1 cellular context compared by ENCODE assay signal in the genomic region with DNA sequence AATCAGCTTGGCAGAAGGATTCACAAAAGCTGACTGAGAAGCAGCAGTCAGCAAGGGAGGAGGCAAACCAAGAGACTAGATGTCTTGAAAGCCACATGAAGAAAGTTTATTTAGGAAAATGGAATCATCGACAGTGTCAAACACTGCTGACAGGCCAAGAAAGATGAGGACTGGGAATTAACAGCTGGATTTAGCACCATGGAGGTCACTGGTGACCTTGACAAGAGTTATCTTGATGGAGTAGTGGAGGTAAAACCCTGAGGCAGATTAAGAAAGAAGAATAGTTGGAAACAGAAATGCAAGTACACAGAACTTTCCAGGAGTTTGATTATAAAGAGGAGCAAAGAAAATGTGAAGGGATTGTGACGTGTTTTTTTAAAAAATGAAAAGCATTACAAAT.
TF ChIP-seq lines count a peak whose summit lies in the region.

No MANE protein-coding gene starts in this region.

TF ChIP-seq in K562, 482 proteins besides CTCF, POLR2A, EP300 and RAD21 (continued from another document):
- TF ChIP-seq, protein P1, sequence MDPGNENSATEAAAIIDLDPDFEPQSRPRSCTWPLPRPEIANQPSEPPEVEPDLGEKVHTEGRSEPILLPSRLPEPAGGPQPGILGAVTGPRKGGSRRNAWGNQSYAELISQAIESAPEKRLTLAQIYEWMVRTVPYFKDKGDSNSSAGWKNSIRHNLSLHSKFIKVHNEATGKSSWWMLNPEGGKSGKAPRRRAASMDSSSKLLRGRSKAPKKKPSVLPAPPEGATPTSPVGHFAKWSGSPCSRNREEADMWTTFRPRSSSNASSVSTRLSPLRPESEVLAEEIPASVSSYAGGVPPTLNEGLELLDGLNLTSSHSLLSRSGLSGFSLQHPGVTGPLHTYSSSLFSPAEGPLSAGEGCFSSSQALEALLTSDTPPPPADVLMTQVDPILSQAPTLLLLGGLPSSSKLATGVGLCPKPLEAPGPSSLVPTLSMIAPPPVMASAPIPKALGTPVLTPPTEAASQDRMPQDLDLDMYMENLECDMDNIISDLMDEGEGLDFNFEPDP (CRISPR knock-in tag; IDR thresholded peaks at IDR 0.05): no peak
- TF ChIP-seq POU5F1 (IDR thresholded peaks at IDR 0.05; ENCODE audit: borderline replicate concordance, low read depth, low read length, partially characterized antibody) (no peak), CTBP1 (IDR thresholded peaks at IDR 0.05; ENCODE audit: borderline replicate concordance) (0 out of 2 replicates have a peak, but pooled peaks have one; percentile 17), MEIS2 (IDR thresholded peaks at IDR 0.05; ENCODE audit: partially characterized antibody) (peak; percentile 48), ZNF165 (CRISPR knock-in tag; IDR thresholded peaks at IDR 0.05; ENCODE audit: borderline replicate concordance) (peak; percentile 72; the same call in 1 of the 2 replicates), NCOA2 (IDR thresholded peaks at IDR 0.05; ENCODE audit: partially characterized antibody in 2 of 2) (no peak), PCBP1 (IDR thresholded peaks at IDR 0.05; ENCODE audit: low read depth, low read length, poor library complexity, severe bottlenecking) (no peak), ADNP (tag; IDR thresholded peaks at IDR 0.05) (0 out of 2 replicates have a peak, but pooled peaks have one; percentile 9), SMAD4 (CRISPR knock-in tag; conservative IDR thresholded peaks at IDR 0.05) (0 out of 2 replicates have a peak, but pooled peaks have one; percentile 23), U2AF1 (optimal IDR thresholded peaks at IDR 0.05; ENCODE audit: low read depth, low read length) (no peak), ESRRA (IDR thresholded peaks at IDR 0.05; ENCODE audit: borderline replicate concordance, low read depth) (peak; percentile 97), STAT5B (CRISPR knock-in tag; IDR thresholded peaks at IDR 0.05) (no peak), ZC3H8 (IDR thresholded peaks at IDR 0.05) (no peak), ZNF133 (CRISPR knock-in tag; IDR thresholded peaks at IDR 0.05) (no peak), CHD4 (IDR thresholded peaks at IDR 0.05; ENCODE audit: insufficient read depth, insufficient replicate concordance, low read depth, low read length, poor library complexity, severe bottlenecking) (no peak), BRD4 (IDR thresholded peaks at IDR 0.05) (no peak), ETV6 (IDR thresholded peaks at IDR 0.05; ENCODE audit: borderline replicate concordance in 1 of 2, low read depth in 2 of 2, low read length in 1 of 2) (no peak), ETV6 (CRISPR knock-in tag; IDR thresholded peaks at IDR 0.05; ENCODE audit: borderline replicate concordance) (no peak), ZBTB7A (IDR thresholded peaks at IDR 0.05; ENCODE audit: borderline replicate concordance, control insufficient read depth, low read depth, low read length) (no peak), TAF7 (tag; IDR thresholded peaks at IDR 0.05) (no peak)
- TF ChIP-seq, protein P2, sequence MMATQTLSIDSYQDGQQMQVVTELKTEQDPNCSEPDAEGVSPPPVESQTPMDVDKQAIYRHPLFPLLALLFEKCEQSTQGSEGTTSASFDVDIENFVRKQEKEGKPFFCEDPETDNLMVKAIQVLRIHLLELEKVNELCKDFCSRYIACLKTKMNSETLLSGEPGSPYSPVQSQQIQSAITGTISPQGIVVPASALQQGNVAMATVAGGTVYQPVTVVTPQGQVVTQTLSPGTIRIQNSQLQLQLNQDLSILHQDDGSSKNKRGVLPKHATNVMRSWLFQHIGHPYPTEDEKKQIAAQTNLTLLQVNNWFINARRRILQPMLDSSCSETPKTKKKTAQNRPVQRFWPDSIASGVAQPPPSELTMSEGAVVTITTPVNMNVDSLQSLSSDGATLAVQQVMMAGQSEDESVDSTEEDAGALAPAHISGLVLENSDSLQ (IDR thresholded peaks at IDR 0.05): peak; percentile 58
- TF ChIP-seq, protein P3, sequence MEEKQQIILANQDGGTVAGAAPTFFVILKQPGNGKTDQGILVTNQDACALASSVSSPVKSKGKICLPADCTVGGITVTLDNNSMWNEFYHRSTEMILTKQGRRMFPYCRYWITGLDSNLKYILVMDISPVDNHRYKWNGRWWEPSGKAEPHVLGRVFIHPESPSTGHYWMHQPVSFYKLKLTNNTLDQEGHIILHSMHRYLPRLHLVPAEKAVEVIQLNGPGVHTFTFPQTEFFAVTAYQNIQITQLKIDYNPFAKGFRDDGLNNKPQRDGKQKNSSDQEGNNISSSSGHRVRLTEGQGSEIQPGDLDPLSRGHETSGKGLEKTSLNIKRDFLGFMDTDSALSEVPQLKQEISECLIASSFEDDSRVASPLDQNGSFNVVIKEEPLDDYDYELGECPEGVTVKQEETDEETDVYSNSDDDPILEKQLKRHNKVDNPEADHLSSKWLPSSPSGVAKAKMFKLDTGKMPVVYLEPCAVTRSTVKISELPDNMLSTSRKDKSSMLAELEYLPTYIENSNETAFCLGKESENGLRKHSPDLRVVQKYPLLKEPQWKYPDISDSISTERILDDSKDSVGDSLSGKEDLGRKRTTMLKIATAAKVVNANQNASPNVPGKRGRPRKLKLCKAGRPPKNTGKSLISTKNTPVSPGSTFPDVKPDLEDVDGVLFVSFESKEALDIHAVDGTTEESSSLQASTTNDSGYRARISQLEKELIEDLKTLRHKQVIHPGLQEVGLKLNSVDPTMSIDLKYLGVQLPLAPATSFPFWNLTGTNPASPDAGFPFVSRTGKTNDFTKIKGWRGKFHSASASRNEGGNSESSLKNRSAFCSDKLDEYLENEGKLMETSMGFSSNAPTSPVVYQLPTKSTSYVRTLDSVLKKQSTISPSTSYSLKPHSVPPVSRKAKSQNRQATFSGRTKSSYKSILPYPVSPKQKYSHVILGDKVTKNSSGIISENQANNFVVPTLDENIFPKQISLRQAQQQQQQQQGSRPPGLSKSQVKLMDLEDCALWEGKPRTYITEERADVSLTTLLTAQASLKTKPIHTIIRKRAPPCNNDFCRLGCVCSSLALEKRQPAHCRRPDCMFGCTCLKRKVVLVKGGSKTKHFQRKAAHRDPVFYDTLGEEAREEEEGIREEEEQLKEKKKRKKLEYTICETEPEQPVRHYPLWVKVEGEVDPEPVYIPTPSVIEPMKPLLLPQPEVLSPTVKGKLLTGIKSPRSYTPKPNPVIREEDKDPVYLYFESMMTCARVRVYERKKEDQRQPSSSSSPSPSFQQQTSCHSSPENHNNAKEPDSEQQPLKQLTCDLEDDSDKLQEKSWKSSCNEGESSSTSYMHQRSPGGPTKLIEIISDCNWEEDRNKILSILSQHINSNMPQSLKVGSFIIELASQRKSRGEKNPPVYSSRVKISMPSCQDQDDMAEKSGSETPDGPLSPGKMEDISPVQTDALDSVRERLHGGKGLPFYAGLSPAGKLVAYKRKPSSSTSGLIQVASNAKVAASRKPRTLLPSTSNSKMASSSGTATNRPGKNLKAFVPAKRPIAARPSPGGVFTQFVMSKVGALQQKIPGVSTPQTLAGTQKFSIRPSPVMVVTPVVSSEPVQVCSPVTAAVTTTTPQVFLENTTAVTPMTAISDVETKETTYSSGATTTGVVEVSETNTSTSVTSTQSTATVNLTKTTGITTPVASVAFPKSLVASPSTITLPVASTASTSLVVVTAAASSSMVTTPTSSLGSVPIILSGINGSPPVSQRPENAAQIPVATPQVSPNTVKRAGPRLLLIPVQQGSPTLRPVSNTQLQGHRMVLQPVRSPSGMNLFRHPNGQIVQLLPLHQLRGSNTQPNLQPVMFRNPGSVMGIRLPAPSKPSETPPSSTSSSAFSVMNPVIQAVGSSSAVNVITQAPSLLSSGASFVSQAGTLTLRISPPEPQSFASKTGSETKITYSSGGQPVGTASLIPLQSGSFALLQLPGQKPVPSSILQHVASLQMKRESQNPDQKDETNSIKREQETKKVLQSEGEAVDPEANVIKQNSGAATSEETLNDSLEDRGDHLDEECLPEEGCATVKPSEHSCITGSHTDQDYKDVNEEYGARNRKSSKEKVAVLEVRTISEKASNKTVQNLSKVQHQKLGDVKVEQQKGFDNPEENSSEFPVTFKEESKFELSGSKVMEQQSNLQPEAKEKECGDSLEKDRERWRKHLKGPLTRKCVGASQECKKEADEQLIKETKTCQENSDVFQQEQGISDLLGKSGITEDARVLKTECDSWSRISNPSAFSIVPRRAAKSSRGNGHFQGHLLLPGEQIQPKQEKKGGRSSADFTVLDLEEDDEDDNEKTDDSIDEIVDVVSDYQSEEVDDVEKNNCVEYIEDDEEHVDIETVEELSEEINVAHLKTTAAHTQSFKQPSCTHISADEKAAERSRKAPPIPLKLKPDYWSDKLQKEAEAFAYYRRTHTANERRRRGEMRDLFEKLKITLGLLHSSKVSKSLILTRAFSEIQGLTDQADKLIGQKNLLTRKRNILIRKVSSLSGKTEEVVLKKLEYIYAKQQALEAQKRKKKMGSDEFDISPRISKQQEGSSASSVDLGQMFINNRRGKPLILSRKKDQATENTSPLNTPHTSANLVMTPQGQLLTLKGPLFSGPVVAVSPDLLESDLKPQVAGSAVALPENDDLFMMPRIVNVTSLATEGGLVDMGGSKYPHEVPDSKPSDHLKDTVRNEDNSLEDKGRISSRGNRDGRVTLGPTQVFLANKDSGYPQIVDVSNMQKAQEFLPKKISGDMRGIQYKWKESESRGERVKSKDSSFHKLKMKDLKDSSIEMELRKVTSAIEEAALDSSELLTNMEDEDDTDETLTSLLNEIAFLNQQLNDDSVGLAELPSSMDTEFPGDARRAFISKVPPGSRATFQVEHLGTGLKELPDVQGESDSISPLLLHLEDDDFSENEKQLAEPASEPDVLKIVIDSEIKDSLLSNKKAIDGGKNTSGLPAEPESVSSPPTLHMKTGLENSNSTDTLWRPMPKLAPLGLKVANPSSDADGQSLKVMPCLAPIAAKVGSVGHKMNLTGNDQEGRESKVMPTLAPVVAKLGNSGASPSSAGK (IDR thresholded peaks at IDR 0.05): no peak
- TF ChIP-seq, protein P4, sequence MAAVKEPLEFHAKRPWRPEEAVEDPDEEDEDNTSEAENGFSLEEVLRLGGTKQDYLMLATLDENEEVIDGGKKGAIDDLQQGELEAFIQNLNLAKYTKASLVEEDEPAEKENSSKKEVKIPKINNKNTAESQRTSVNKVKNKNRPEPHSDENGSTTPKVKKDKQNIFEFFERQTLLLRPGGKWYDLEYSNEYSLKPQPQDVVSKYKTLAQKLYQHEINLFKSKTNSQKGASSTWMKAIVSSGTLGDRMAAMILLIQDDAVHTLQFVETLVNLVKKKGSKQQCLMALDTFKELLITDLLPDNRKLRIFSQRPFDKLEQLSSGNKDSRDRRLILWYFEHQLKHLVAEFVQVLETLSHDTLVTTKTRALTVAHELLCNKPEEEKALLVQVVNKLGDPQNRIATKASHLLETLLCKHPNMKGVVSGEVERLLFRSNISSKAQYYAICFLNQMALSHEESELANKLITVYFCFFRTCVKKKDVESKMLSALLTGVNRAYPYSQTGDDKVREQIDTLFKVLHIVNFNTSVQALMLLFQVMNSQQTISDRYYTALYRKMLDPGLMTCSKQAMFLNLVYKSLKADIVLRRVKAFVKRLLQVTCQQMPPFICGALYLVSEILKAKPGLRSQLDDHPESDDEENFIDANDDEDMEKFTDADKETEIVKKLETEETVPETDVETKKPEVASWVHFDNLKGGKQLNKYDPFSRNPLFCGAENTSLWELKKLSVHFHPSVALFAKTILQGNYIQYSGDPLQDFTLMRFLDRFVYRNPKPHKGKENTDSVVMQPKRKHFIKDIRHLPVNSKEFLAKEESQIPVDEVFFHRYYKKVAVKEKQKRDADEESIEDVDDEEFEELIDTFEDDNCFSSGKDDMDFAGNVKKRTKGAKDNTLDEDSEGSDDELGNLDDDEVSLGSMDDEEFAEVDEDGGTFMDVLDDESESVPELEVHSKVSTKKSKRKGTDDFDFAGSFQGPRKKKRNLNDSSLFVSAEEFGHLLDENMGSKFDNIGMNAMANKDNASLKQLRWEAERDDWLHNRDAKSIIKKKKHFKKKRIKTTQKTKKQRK (IDR thresholded peaks at IDR 0.05; ENCODE audit: borderline replicate concordance, low read depth, low read length): no peak
- TF ChIP-seq, protein P5, sequence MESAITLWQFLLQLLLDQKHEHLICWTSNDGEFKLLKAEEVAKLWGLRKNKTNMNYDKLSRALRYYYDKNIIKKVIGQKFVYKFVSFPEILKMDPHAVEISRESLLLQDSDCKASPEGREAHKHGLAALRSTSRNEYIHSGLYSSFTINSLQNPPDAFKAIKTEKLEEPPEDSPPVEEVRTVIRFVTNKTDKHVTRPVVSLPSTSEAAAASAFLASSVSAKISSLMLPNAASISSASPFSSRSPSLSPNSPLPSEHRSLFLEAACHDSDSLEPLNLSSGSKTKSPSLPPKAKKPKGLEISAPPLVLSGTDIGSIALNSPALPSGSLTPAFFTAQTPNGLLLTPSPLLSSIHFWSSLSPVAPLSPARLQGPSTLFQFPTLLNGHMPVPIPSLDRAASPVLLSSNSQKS (CRISPR knock-in tag; IDR thresholded peaks at IDR 0.05): no peak
